16 cellular contexts compared by ENCODE assay signal in genomic region chr6:156509496-156509895, GRCh38.
DNase-seq lines count a peak whose midpoint lies in the region; ATAC-seq lines count a peak whose summit lies in the region.
"Had no signal": no experiment of that assay in that cellular context is flagged by ENCODE, and none has a peak within 500 bp of the region (broad histone marks: within the 10 kb centered on the region; RNA-seq: fewer than 3 reads in every experiment).

No MANE protein-coding gene starts in this region.

- ATAC-seq in T-helper 17 cell (no peak), GM21576 (IDR thresholded peaks at IDR 0.05; ENCODE audit: unreplicated experiment) (no peak)
- ATAC-seq: CD8-positive, alpha-beta T cell; GM12878 had no signal

- no peak for DNase-seq in T-helper 17 cell
- DNase-seq in GM03348 (ENCODE audit: low spot score) = no peak
- DNase-seq in superior temporal gyrus (ENCODE audit: extremely low spot score) = no peak
- DNase-seq: ACHN; Caco-2; Calu3; CD4-positive, alpha-beta T cell; CD8-positive, alpha-beta T cell; DMS79 treated with DMSO at 0.1 percent for 48 hours; GF-D8 had no signal

- no peak overlapping the region for H3K9ac ChIP-seq in stomach smooth muscle (ENCODE audit: low read length in 2 of 2)
- H3K9ac ChIP-seq: BLaER1 treated with 17β-estradiol and CSF1 and Interleukin-3, amounts not matched to agents 10 nM and 100 nM had no signal

- no peaks in the 10 kb centered on the region for H3K36me3 ChIP-seq in stomach smooth muscle (ENCODE audit: control insufficient read depth in 2 of 2, insufficient read depth in 2 of 2, low read length in 2 of 2)
- H3K36me3 ChIP-seq: BLaER1 treated with 17β-estradiol and CSF1 and Interleukin-3, amounts not matched to agents 10 nM and 100 nM had no signal

- peak overlapping the region; percentile 60 for H3K27ac ChIP-seq in stomach smooth muscle (ENCODE audit: low read length)
- H3K27ac ChIP-seq: BLaER1 treated with 17β-estradiol and CSF1 and Interleukin-3, amounts not matched to agents 10 nM and 100 nM; C4-2B had no signal

- peak overlapping the region; percentile 10 for H3K27ac Mint-ChIP-seq in T-helper 17 cell
- H3K27ac Mint-ChIP-seq: B cell; CD4-positive, alpha-beta T cell; CD8-positive, alpha-beta T cell had no signal

- no peak overlapping the region for H3K4me3 ChIP-seq in stomach smooth muscle (ENCODE audit: low read length in 2 of 2)
- H3K4me3 ChIP-seq: BLaER1 treated with 17β-estradiol and CSF1 and Interleukin-3, amounts not matched to agents 10 nM and 100 nM; GM12878 had no signal

- no peak overlapping the region for H3K4me3 Mint-ChIP-seq in T-helper 17 cell
- H3K4me3 Mint-ChIP-seq: B cell; CD4-positive, alpha-beta T cell; CD8-positive, alpha-beta T cell had no signal

- H3K9me3 ChIP-seq in T-helper 17 cell (ENCODE audit: control insufficient read depth, low read length, poor library complexity, severe bottlenecking) = no peaks in the 10 kb centered on the region
- no peaks in the 10 kb centered on the region for H3K9me3 ChIP-seq in stomach smooth muscle (ENCODE audit: control insufficient read depth in 2 of 2, low read length in 2 of 2)
- H3K9me3 ChIP-seq: BLaER1 treated with 17β-estradiol and CSF1 and Interleukin-3, amounts not matched to agents 10 nM and 100 nM; Caco-2 had no signal

- H3K27me3 Mint-ChIP-seq in T-helper 17 cell = peaks cover 30% of the 10 kb centered on the region

- no peaks in the 10 kb centered on the region for H3K36me3 Mint-ChIP-seq in T-helper 17 cell (ENCODE audit: low read depth)
- H3K36me3 Mint-ChIP-seq: CD8-positive, alpha-beta T cell had no signal

- peaks cover 13% of the 10 kb centered on the region for H3K4me1 Mint-ChIP-seq in T-helper 17 cell

- H3K4me1 ChIP-seq in stomach smooth muscle (ENCODE audit: control insufficient read depth, insufficient read depth, low read length) = peaks cover 50% of the 10 kb centered on the region
- H3K4me1 ChIP-seq: Caco-2 had no signal

- H3K27me3 ChIP-seq in stomach smooth muscle (ENCODE audit: control insufficient read depth in 1 of 2, insufficient read depth in 2 of 2, low read length in 2 of 2) = no peaks in the 10 kb centered on the region
- H3K27me3 ChIP-seq: BLaER1 treated with 17β-estradiol and CSF1 and Interleukin-3, amounts not matched to agents 10 nM and 100 nM had no signal
